ENCODE assay signal across 18 cellular contexts in genomic region chr3:144586382-144586781, GRCh38.
DNase-seq lines count a peak whose midpoint lies in the region; ATAC-seq and TF ChIP-seq lines count a peak whose summit lies in the region.
"Had no signal": no experiment of that assay in that cellular context is flagged by ENCODE, and none has a peak within 500 bp of the region (broad histone marks: within the 10 kb centered on the region; RNA-seq: fewer than 3 reads in every experiment).

No MANE protein-coding gene starts in this region.

- no peak overlapping the region for H3K4me3 ChIP-seq in AG04449 (ENCODE audit: low read depth, low read length)
- H3K4me3 ChIP-seq in GM23248 = no peak overlapping the region
- H3K4me3 ChIP-seq in astrocyte of the spinal cord (ENCODE audit: low read depth, low read length) = no peak overlapping the region
- no peak overlapping the region for H3K4me3 ChIP-seq in hepatocyte
- H3K4me3 ChIP-seq: coronary artery, left lung had no signal

- H3K36me3 ChIP-seq in GM23248 (ENCODE audit: low read depth) = no peaks in the 10 kb centered on the region
- H3K36me3 ChIP-seq in hepatocyte (replicated peaks; ENCODE audit: insufficient read depth, low read depth) = no peaks in the 10 kb centered on the region
- H3K36me3 ChIP-seq: BE2C, left lung had no signal

- POLR2A ChIA-PET in AG04449 (lab: Yijun Ruan, JAX) = no interaction called here

- DNase-seq in AG04449 (ENCODE audit: low read depth, low spot score) (peak; percentile 7), GM23248 (peak; percentile 63), astrocyte of the spinal cord (ENCODE audit: low read depth, low spot score) (peak; percentile 9), hepatocyte (ENCODE audit: low spot score) (no peak), T-helper 9 cell (no peak)
- no peak for DNase-seq in activated T-cell treated with anti-CD3 and anti-CD28 coated beads, Interleukin-2, amount 50 U/mL, for 48 hours
- DNase-seq: activated gamma-delta T cell, aorta, BE2C, DMS 273 treated with DMSO at 0.1 percent for 48 hours, left lung, NCI-H774, substantia nigra, T-cell had no signal

- H3K4me1 ChIP-seq in GM23248 (ENCODE audit: insufficient read depth) = peaks cover 16% of the 10 kb centered on the region
- H3K4me1 ChIP-seq in hepatocyte (ENCODE audit: insufficient read depth) = no peaks in the 10 kb centered on the region
- H3K4me1 ChIP-seq: BE2C, left lung had no signal

- H3K9me3 ChIP-seq in GM23248 (ENCODE audit: low read depth) (no peaks in the 10 kb centered on the region), hepatocyte (ENCODE audit: low read depth) (no peaks in the 10 kb centered on the region)
- H3K9me3 ChIP-seq: BE2C had no signal

- no peak for ATAC-seq in GM18907 (IDR thresholded peaks at IDR 0.05; ENCODE audit: unreplicated experiment)
- ATAC-seq in GM21786 (IDR thresholded peaks at IDR 0.05; ENCODE audit: unreplicated experiment) = no peak
- ATAC-seq: left lung, T-cell had no signal

- in situ Hi-C loops in GM23248 (cut with MboI) (no loop called here), astrocyte of the spinal cord (cut with HindIII; ENCODE audit: low sequenced_read_pairs) (no loop called here)

- H3K79me2 ChIP-seq in GM23248 (ENCODE audit: insufficient read depth) (no peaks in the 10 kb centered on the region), hepatocyte (no peaks in the 10 kb centered on the region)

- CTCF ChIA-PET in AG04449 (lab: Yijun Ruan, JAX) = no interaction called here

- H3K27ac ChIP-seq in GM23248 = peak overlapping the region; percentile 56
- H3K27ac ChIP-seq in hepatocyte = peak overlapping the region; percentile 34
- H3K27ac ChIP-seq: coronary artery, left lung, RWPE1 had no signal

- H3F3A ChIP-seq in GM23248 (ENCODE audit: insufficient read depth) = peaks cover 16% of the 10 kb centered on the region; the same call in 1 of the 2 replicates

- H3K27me3 ChIP-seq in GM23248 (replicated peaks; ENCODE audit: insufficient read depth) = no peaks in the 10 kb centered on the region
- no peaks in the 10 kb centered on the region for H3K27me3 ChIP-seq in hepatocyte
- H3K27me3 ChIP-seq: BE2C, left lung had no signal

- no peak overlapping the region for H3K9ac ChIP-seq in GM23248

- no peaks in the 10 kb centered on the region for H4K20me1 ChIP-seq in GM23248 (ENCODE audit: insufficient read depth)
- H4K20me1 ChIP-seq in hepatocyte (ENCODE audit: insufficient read depth, poor library complexity, severe bottlenecking) = no peaks in the 10 kb centered on the region

- TF ChIP-seq CTCF in AG04449 (IDR thresholded peaks at IDR 0.05; ENCODE audit: insufficient read depth, low read length, missing control alignments) = no peak
- TF ChIP-seq CTCF in astrocyte of the spinal cord (IDR thresholded peaks at IDR 0.05; ENCODE audit: low read depth, low read length) = no peak
- TF ChIP-seq CTCF in hepatocyte (IDR thresholded peaks at IDR 0.05; ENCODE audit: poor library complexity) = no peak

- H2AFZ ChIP-seq in GM23248 = 0 out of 2 replicates have a peak overlapping the region, but pooled peaks have one; percentile 9
- no peak overlapping the region for H2AFZ ChIP-seq in hepatocyte

- 65 to 68% methylated on average over 3 of the region's 3 CpGs for WGBS in GM23248 (ENCODE audit: low coverage in 1 of 2, low lambda C conversion rate in 2 of 2, missing lambda C conversion rate in 2 of 2), 2 experiments
- WGBS in hepatocyte (ENCODE audit: low lambda C conversion rate, missing lambda C conversion rate) = 90% methylated on average over 3 of the region's 3 CpGs

- H3K9me2 ChIP-seq in GM23248 (ENCODE audit: insufficient read depth) (no peaks in the 10 kb centered on the region), hepatocyte (replicated peaks; ENCODE audit: insufficient read depth) (no peaks in the 10 kb centered on the region)

- H3K4me2 ChIP-seq in GM23248 (ENCODE audit: unreplicated experiment) (no peak overlapping the region), hepatocyte (no peak overlapping the region)

Comparison
In these comparisons a context has a peak if more than half of its experiments do, and no peak if none do; other contexts are left out.
1. DNase-seq: peak in AG04449 (single experiment), GM23248 (single experiment) and astrocyte of the spinal cord (single experiment); none in hepatocyte (single experiment), activated T-cell treated with anti-CD3 and anti-CD28 coated beads, Interleukin-2, amount 50 U/mL, for 48 hours (0 of 2) and T-helper 9 cell (single experiment).